In the genomic region with DNA sequence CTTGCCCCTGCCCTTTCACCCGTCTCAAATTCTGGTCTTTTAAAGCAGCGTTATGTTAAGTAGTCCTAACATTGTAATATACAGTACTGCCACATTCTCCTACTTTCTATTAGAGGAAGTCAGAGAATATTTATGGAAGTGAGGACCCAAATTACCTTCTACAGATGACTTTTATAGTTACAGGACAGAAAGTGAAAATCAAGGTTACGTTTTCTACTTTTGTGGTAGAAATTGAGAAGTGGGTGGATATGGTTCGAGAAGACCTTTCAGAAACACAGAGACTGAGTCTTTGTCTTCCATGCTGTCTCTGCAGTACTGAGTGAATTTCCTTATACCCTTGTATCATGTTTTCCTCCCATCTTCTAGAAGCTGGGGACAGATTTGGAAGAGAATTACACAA, we compare ENCODE assay signal across 12 cellular contexts. TPM values are rescaled to one million over a fixed set of nuclear protein-coding genes. Genes with fewer than 3 reads are reported as not detected.
A peak's percentile ranks its signal among the peaks of the same experiment; 100 is the strongest.
DNase-seq lines count a peak whose midpoint lies in the region; ATAC-seq and TF ChIP-seq lines count a peak whose summit lies in the region.
"Had no signal": no experiment of that assay in that cellular context is flagged by ENCODE, and none has a peak within 500 bp of the region (broad histone marks: within the 10 kb centered on the region; RNA-seq: fewer than 3 reads in every experiment).

No MANE protein-coding gene starts in this region.

- peaks cover 54% of the 10 kb centered on the region for H3K4me1 ChIP-seq in DOHH2 (ENCODE audit: control insufficient read depth, low read length)
- no peaks in the 10 kb centered on the region for H3K4me1 ChIP-seq in vagina
- H3K4me1 ChIP-seq: BE2C, psoas muscle had no signal

- no peak for TF ChIP-seq CTCF in DOHH2 (IDR thresholded peaks at IDR 0.05; ENCODE audit: low read depth, low read length, poor library complexity, severe bottlenecking)
- TF ChIP-seq CTCF in vagina (IDR thresholded peaks at IDR 0.05) = no peak

- H3K4me2 ChIP-seq in DOHH2 (ENCODE audit: low read length) = 0 out of 2 replicates have a peak overlapping the region, but pooled peaks have one; percentile 23

- no peak for TF ChIP-seq POLR2A in vagina (IDR thresholded peaks at IDR 0.05)

- peak overlapping the region; percentile 2; the same call in 1 of the 2 replicates for H3K27ac ChIP-seq in DOHH2 (ENCODE audit: low read depth, low read length)
- no peak overlapping the region for H3K27ac ChIP-seq in vagina
- H3K27ac ChIP-seq: psoas muscle, SK-N-MC had no signal

- no peak overlapping the region for H3K4me3 ChIP-seq in DOHH2 (ENCODE audit: low read length)
- H3K4me3 ChIP-seq in vagina = no peak overlapping the region
- H3K4me3 ChIP-seq: psoas muscle, SK-N-MC had no signal

- CTCF ChIA-PET in HEK293T (lab: Yijun Ruan, JAX) = no interaction called here

- H3K9me2 ChIP-seq in DOHH2 (replicated peaks; ENCODE audit: control insufficient read depth, low read length) = no peaks in the 10 kb centered on the region

- peak; percentile 83 for ATAC-seq in GM18909 (IDR thresholded peaks at IDR 0.05; ENCODE audit: poor library complexity, unreplicated experiment)
- ATAC-seq in HG02588 (IDR thresholded peaks at IDR 0.05; ENCODE audit: unreplicated experiment) = peak; percentile 80
- peak; percentile 89 for ATAC-seq in HG03460 (IDR thresholded peaks at IDR 0.05; ENCODE audit: unreplicated experiment)
- ATAC-seq: psoas muscle had no signal

- POLR2A ChIA-PET in HEK293T (lab: Yijun Ruan, JAX) = no interaction called here

- H3F3A ChIP-seq in DOHH2 (ENCODE audit: control insufficient read depth, insufficient read depth) = peaks cover 30% of the 10 kb centered on the region

- intact Hi-C loops in vagina (cut with DNase I) = no loop called here

- DNase-seq in NAMALWA (ENCODE audit: low spot score) (no peak), HEK293T (ENCODE audit: extremely low spot score) (no peak), vagina (ENCODE audit: extremely low spot score in 2 of 2) (no peak), T-helper 1 cell (no peak)
- DNase-seq: BE2C, NCI-H345, psoas muscle had no signal

- peaks cover 57% of the 10 kb centered on the region for H3K36me3 ChIP-seq in DOHH2 (ENCODE audit: control insufficient read depth, low read length)
- peaks cover 0 to 32% of the 10 kb centered on the region in 2 donors for H3K36me3 ChIP-seq in vagina

- H3K27me3 ChIP-seq in DOHH2 (ENCODE audit: control insufficient read depth, low read length) (no peaks in the 10 kb centered on the region), vagina (no peaks in the 10 kb centered on the region)
- H3K27me3 ChIP-seq: BE2C had no signal

- H4K20me1 ChIP-seq in DOHH2 (ENCODE audit: control insufficient read depth, insufficient read depth, low read depth, low read length) = no peaks in the 10 kb centered on the region

- H3K79me2 ChIP-seq in DOHH2 (ENCODE audit: control insufficient read depth, low read length) = no peaks in the 10 kb centered on the region

- no peaks in the 10 kb centered on the region for H3K9me3 ChIP-seq in DOHH2 (ENCODE audit: control insufficient read depth, insufficient read depth, low read length)
- H3K9me3 ChIP-seq in vagina = no peaks in the 10 kb centered on the region
- H3K9me3 ChIP-seq: BE2C, psoas muscle had no signal

TF ChIP-seq in HEK293T, 16 proteins besides CTCF, POLR2A, EP300 and RAD21:
- TF ChIP-seq FOXM1 (IDR thresholded peaks at IDR 0.05; ENCODE audit: borderline replicate concordance) (no peak), NFRKB (IDR thresholded peaks at IDR 0.05) (no peak), ZNF384 (IDR thresholded peaks at IDR 0.05) (no peak), ELF4 (IDR thresholded peaks at IDR 0.05) (no peak), FOXA1 (IDR thresholded peaks at IDR 0.05) (no peak), TARDBP (IDR thresholded peaks at IDR 0.05) (no peak), PKNOX1 (IDR thresholded peaks at IDR 0.05) (no peak), LEF1 (IDR thresholded peaks at IDR 0.05; ENCODE audit: borderline replicate concordance) (no peak), CTBP1 (IDR thresholded peaks at IDR 0.05; ENCODE audit: borderline replicate concordance) (no peak), SP1 (IDR thresholded peaks at IDR 0.05) (no peak), FOXK2 (IDR thresholded peaks at IDR 0.05) (no peak), SUZ12 (IDR thresholded peaks at IDR 0.05) (no peak), L3MBTL2 (conservative IDR thresholded peaks at IDR 0.05) (no peak), HDGF (IDR thresholded peaks at IDR 0.05; ENCODE audit: borderline replicate concordance) (no peak), ARNT (IDR thresholded peaks at IDR 0.05) (no peak), BHLHE40 (IDR thresholded peaks at IDR 0.05; ENCODE audit: borderline replicate concordance) (no peak)

RNA-seq across cellular contexts. Expression of gene SC5D, which starts 17.1 kb away (rescaled TPM):
- 86.7 TPM for total RNA-seq in vagina
